Comparison of ENCODE assay signal across 23 cellular contexts in genomic region chr1:231526536-231526935, GRCh38. TPM values are rescaled to one million over a fixed set of nuclear protein-coding genes. Genes with fewer than 3 reads are reported as not detected.
DNase-seq lines count a peak whose midpoint lies in the region; ATAC-seq, FAIRE-seq and TF ChIP-seq lines count a peak whose summit lies in the region.
"Had no signal": no experiment of that assay in that cellular context is flagged by ENCODE, and none has a peak within 500 bp of the region (broad histone marks: within the 10 kb centered on the region; RNA-seq: fewer than 3 reads in every experiment).

No MANE protein-coding gene starts in this region.

- no peak for FAIRE-seq in GM12891 (lab: Jason Lieb, UNC)
- FAIRE-seq: GM18507 had no signal

- POLR2A ChIA-PET in PC-3 (lab: Charles Lee; ENCODE audit: unreplicated experiment) = no interaction called here

- H3K36me3 Mint-ChIP-seq in progenitor cell of endocrine pancreas (ENCODE audit: insufficient read depth) (peaks cover 4% of the 10 kb centered on the region), CD14-positive monocyte (peaks cover 13 to 16% of the 10 kb centered on the region in 2 donors)

- peaks cover 22% of the 10 kb centered on the region for H3K4me1 Mint-ChIP-seq in progenitor cell of endocrine pancreas (ENCODE audit: low read depth)
- H3K4me1 Mint-ChIP-seq in CD14-positive monocyte = peaks cover 63% of the 10 kb centered on the region

- no peak for TF ChIP-seq POLR2A in GM12891 (IDR thresholded peaks at IDR 0.05; ENCODE audit: low read depth, low read length)

- intact Hi-C loops in PC-3 (cut with micrococcal nuclease) = no loop called here
- intact Hi-C loops in CD14-positive monocyte (cut with micrococcal nuclease) = loop anchor here in 1 of 2 donors (5.0 kb wide), 1 partner anchor 189 kb away; the partner anchor contains the start of genes EXOC8 and SPRTN

- H3K79me2 ChIP-seq in PC-3 (ENCODE audit: low read length) (peaks cover 43% of the 10 kb centered on the region), hepatocyte (peaks cover 27% of the 10 kb centered on the region)

- no peaks in the 10 kb centered on the region for H3K27me3 ChIP-seq in PC-3 (ENCODE audit: low read length)
- H3K27me3 ChIP-seq in hepatocyte = no peaks in the 10 kb centered on the region
- H3K27me3 ChIP-seq: tibial artery had no signal

- H3K4me1 ChIP-seq in PC-3 (ENCODE audit: insufficient read depth, low read length) (peaks cover 21% of the 10 kb centered on the region), hepatocyte (ENCODE audit: insufficient read depth) (peaks cover 11% of the 10 kb centered on the region)

- H3K9me2 ChIP-seq in PC-3 (replicated peaks; ENCODE audit: low read length) = no peaks in the 10 kb centered on the region
- H3K9me2 ChIP-seq in hepatocyte (replicated peaks; ENCODE audit: insufficient read depth) = no peaks in the 10 kb centered on the region

- ATAC-seq in PC-3 = no peak
- ATAC-seq: stimulated activated naive B cell treated with anti-CD40 and anti-IgM and Interleukin-4, amounts not matched to agents 10 μg/mL and 1 μg/mL and 100 μg/mL, for 72 hours had no signal

- H3K9me3 ChIP-seq in PC-3 (ENCODE audit: low read length) (no peaks in the 10 kb centered on the region), hepatocyte (ENCODE audit: low read depth) (no peaks in the 10 kb centered on the region)
- H3K9me3 ChIP-seq: tibial artery had no signal

- no peak for DNase-seq in GM12891 (ENCODE audit: insufficient read length, low spot score)
- no peak for DNase-seq in PC-3
- no peak for DNase-seq in hepatocyte (ENCODE audit: low spot score)
- no peak for DNase-seq in progenitor cell of endocrine pancreas (ENCODE audit: low spot score, unreplicated experiment)
- DNase-seq in epidermal melanocyte (ENCODE audit: insufficient read length, low spot score) = no peak
- DNase-seq in substantia nigra (lab: John Stamatoyannopoulos, UW) = no peak
- DNase-seq in CD14-positive monocyte (ENCODE audit: low spot score) = no peak
- DNase-seq: activated CD4-positive, alpha-beta T cell treated with anti-CD3 and anti-CD28 coated beads for 4 hours; activated naive CD4-positive, alpha-beta T cell treated with Interleukin-2 at 50 U/mL for 16 hours; Calu3; central memory CD4-positive, alpha-beta T cell; foreskin melanocyte; hypothalamus; KBM-7; MV-4-11; NCI-H1694; posterior cingulate gyrus; Right ventricle myocardium superior; stimulated activated CD4-positive, alpha-beta T cell treated with anti-CD3 and anti-CD28 coated beads, Interleukin-2, amount 100 ng/mL, for 24 hours; stimulated activated naive B cell treated with anti-CD40 and anti-IgM and Interleukin-4, amounts not matched to agents 10 μg/mL and 1 μg/mL and 100 μg/mL, for 72 hours; tibial artery had no signal

- TF ChIP-seq CTCF in PC-3 (conservative IDR thresholded peaks at IDR 0.05; ENCODE audit: low read depth, low read length) (no peak), hepatocyte (IDR thresholded peaks at IDR 0.05; ENCODE audit: poor library complexity) (no peak), progenitor cell of endocrine pancreas (IDR thresholded peaks at IDR 0.05; ENCODE audit: unreplicated experiment) (no peak), CD14-positive monocyte (IDR thresholded peaks at IDR 0.05) (no peak)

- H4K20me1 ChIP-seq in PC-3 (ENCODE audit: low read length) = no peaks in the 10 kb centered on the region
- H4K20me1 ChIP-seq in hepatocyte (ENCODE audit: insufficient read depth, poor library complexity, severe bottlenecking) = no peaks in the 10 kb centered on the region

- H3K36me3 ChIP-seq in PC-3 (ENCODE audit: low read depth, low read length) (peaks cover 2% of the 10 kb centered on the region; the same call in 1 of the 2 replicates), hepatocyte (replicated peaks; ENCODE audit: insufficient read depth, low read depth) (no peaks in the 10 kb centered on the region)

- no peak overlapping the region for H2AFZ ChIP-seq in PC-3 (ENCODE audit: low read length)
- peak overlapping the region; percentile 83 for H2AFZ ChIP-seq in hepatocyte

- H3K27ac Mint-ChIP-seq in progenitor cell of endocrine pancreas (no peak overlapping the region), CD14-positive monocyte (no peak overlapping the region)
- H3K27ac Mint-ChIP-seq: memory B cell had no signal

- H3K4me3 Mint-ChIP-seq in progenitor cell of endocrine pancreas (ENCODE audit: low read depth) = peak overlapping the region; percentile 8
- no peak overlapping the region for H3K4me3 Mint-ChIP-seq in CD14-positive monocyte
- H3K4me3 Mint-ChIP-seq: stimulated activated naive B cell treated with anti-CD40 and anti-IgM and Interleukin-4, amounts not matched to agents 10 μg/mL and 1 μg/mL and 100 μg/mL, for 72 hours had no signal

- H3K4me2 ChIP-seq in PC-3 (ENCODE audit: low read length) = peak overlapping the region; percentile 95
- H3K4me2 ChIP-seq in hepatocyte = no peak overlapping the region

- no peak overlapping the region for H3K27ac ChIP-seq in PC-3 (ENCODE audit: low read length)
- no peak overlapping the region for H3K27ac ChIP-seq in hepatocyte
- H3K27ac ChIP-seq in substantia nigra (ENCODE audit: low read depth, low read length, poor library complexity, severe bottlenecking) = no peak overlapping the region
- H3K27ac ChIP-seq: tibial artery had no signal

- no TSS peak for BruUV-seq in PC-3 (replicated peaks; lab: Mats Ljungman, UMichigan)

- H3K4me3 ChIP-seq in PC-3 (ENCODE audit: low read length) = no peak overlapping the region
- no peak overlapping the region for H3K4me3 ChIP-seq in hepatocyte
- H3K4me3 ChIP-seq: tibial artery had no signal

- CTCF ChIA-PET in PC-3 (lab: Charles Lee) = no interaction called here

- H3K9me3 Mint-ChIP-seq in progenitor cell of endocrine pancreas (ENCODE audit: low read depth) (no peaks in the 10 kb centered on the region), CD14-positive monocyte (peaks cover 0 to 3% (median 0%) of the 10 kb centered on the region in 7 donors)
- H3K9me3 Mint-ChIP-seq: memory B cell had no signal

- H3K27me3 Mint-ChIP-seq in progenitor cell of endocrine pancreas = no peaks in the 10 kb centered on the region
- H3K27me3 Mint-ChIP-seq in CD14-positive monocyte (ENCODE audit: low read depth in 3 of 3) = peaks cover 0 to 2% (median 1%) of the 10 kb centered on the region in 3 donors
- H3K27me3 Mint-ChIP-seq: memory B cell; stimulated activated naive B cell treated with anti-CD40 and anti-IgM and Interleukin-4, amounts not matched to agents 10 μg/mL and 1 μg/mL and 100 μg/mL, for 72 hours had no signal

- H3K9ac ChIP-seq in PC-3 (ENCODE audit: low read length) = no peak overlapping the region

- H3F3A ChIP-seq in PC-3 (ENCODE audit: low read length, unreplicated experiment) = no peaks in the 10 kb centered on the region

TF ChIP-seq in GM12891, 5 proteins besides CTCF, POLR2A, EP300 and RAD21:
- TF ChIP-seq POU2F2 (IDR thresholded peaks at IDR 0.05; ENCODE audit: low read depth, low read length) (peak; percentile 59; the same call in 1 of the 2 replicates), TAF1 (IDR thresholded peaks at IDR 0.05; ENCODE audit: low read depth, low read length) (no peak)

RNA-seq across cellular contexts. Expression of gene TSNAX, which starts 1.9 kb away (rescaled TPM):
- 24.8 TPM for polyA plus RNA-seq in GM12891 (2012; ENCODE audit: low read depth, missing spikeins)
- total RNA-seq in PC-3 (2014; rRNA removed) (30.5 and 33.1 TPM in 2 replicates), hepatocyte (32.3 and 42.2 TPM in 2 replicates), progenitor cell of endocrine pancreas (33.2 and 35.6 TPM in 2 replicates)
- polyA plus RNA-seq in hepatocyte (26.8 and 32.5 TPM in 2 replicates), CD14-positive monocyte (10 to 100 TPM; 82.0 to 86.9 TPM)
